In genomic region chr18:59039449-59039848, GRCh38 we compare ENCODE assay signal across 19 cellular contexts.
DNase-seq lines count a peak whose midpoint lies in the region; ATAC-seq lines count a peak whose summit lies in the region.
"Had no signal": no experiment of that assay in that cellular context is flagged by ENCODE, and none has a peak within 500 bp of the region (broad histone marks: within the 10 kb centered on the region; RNA-seq: fewer than 3 reads in every experiment).

No MANE protein-coding gene starts in this region.

- H4K8ac ChIP-seq in mesenchymal stem cell (ENCODE audit: low read length) = peak overlapping the region; percentile 9

- H3K4me3 Mint-ChIP-seq in activated naive CD4-positive, alpha-beta T cell treated with anti-CD3 and anti-CD28 coated beads for 36 hours = no peak overlapping the region
- H3K4me3 Mint-ChIP-seq in activated T-helper 17 cell treated with anti-CD3 and anti-CD28 coated beads, Interleukin-2, amount 50 U/mL, for 72 hours = peak overlapping the region; percentile 35
- no peak overlapping the region for H3K4me3 Mint-ChIP-seq in stimulated activated memory B cell treated with anti-CD40 and anti-IgM and Interleukin-4, amounts not matched to agents 10 μg/mL and 1 μg/mL and 100 μg/mL, for 72 hours
- H3K4me3 Mint-ChIP-seq: CD4-positive, CD25-positive, alpha-beta regulatory T cell had no signal

- H3K4me1 Mint-ChIP-seq in activated naive CD4-positive, alpha-beta T cell treated with anti-CD3 and anti-CD28 coated beads for 36 hours (ENCODE audit: low read depth) = peaks cover 18% of the 10 kb centered on the region
- H3K4me1 Mint-ChIP-seq in activated T-helper 17 cell treated with anti-CD3 and anti-CD28 coated beads, Interleukin-2, amount 50 U/mL, for 72 hours = peaks cover 18% of the 10 kb centered on the region
- peaks cover 24% of the 10 kb centered on the region for H3K4me1 Mint-ChIP-seq in stimulated activated memory B cell treated with anti-CD40 and anti-IgM and Interleukin-4, amounts not matched to agents 10 μg/mL and 1 μg/mL and 100 μg/mL, for 72 hours

- no peaks in the 10 kb centered on the region for H3K36me3 Mint-ChIP-seq in activated naive CD4-positive, alpha-beta T cell treated with anti-CD3 and anti-CD28 coated beads for 36 hours (ENCODE audit: low read depth)
- H3K36me3 Mint-ChIP-seq in activated T-helper 17 cell treated with anti-CD3 and anti-CD28 coated beads, Interleukin-2, amount 50 U/mL, for 72 hours (ENCODE audit: low read depth) = no peaks in the 10 kb centered on the region
- peaks cover 10% of the 10 kb centered on the region for H3K36me3 Mint-ChIP-seq in stimulated activated memory B cell treated with anti-CD40 and anti-IgM and Interleukin-4, amounts not matched to agents 10 μg/mL and 1 μg/mL and 100 μg/mL, for 72 hours
- H3K36me3 Mint-ChIP-seq: CD4-positive, CD25-positive, alpha-beta regulatory T cell had no signal

- CTCF ChIA-PET in activated naive CD4-positive, alpha-beta T cell treated with anti-CD3 and anti-CD28 coated beads for 36 hours (lab: Charles Lee) = interaction anchor here (1.2 kb wide), 1 partner anchor 258 kb away, joined by 4 read pairs; no protein-coding TSS in a partner anchor

- peaks cover 14% of the 10 kb centered on the region for H3K9me3 Mint-ChIP-seq in activated naive CD4-positive, alpha-beta T cell treated with anti-CD3 and anti-CD28 coated beads for 36 hours
- H3K9me3 Mint-ChIP-seq in activated T-helper 17 cell treated with anti-CD3 and anti-CD28 coated beads, Interleukin-2, amount 50 U/mL, for 72 hours = peaks cover 7% of the 10 kb centered on the region
- peaks cover 8% of the 10 kb centered on the region for H3K9me3 Mint-ChIP-seq in stimulated activated memory B cell treated with anti-CD40 and anti-IgM and Interleukin-4, amounts not matched to agents 10 μg/mL and 1 μg/mL and 100 μg/mL, for 72 hours

- H3K4me1 ChIP-seq in mesenchymal stem cell (ENCODE audit: control insufficient read depth, insufficient read depth, low read depth, low read length) = no peaks in the 10 kb centered on the region

- peaks cover 0 to 5% of the 10 kb centered on the region in 2 experiments for H3K27me3 ChIP-seq in mesenchymal stem cell (ENCODE audit: control insufficient read depth in 1 of 2, insufficient read depth in 1 of 2, low read length in 2 of 2)

- no peaks in the 10 kb centered on the region for H3K36me3 ChIP-seq in mesenchymal stem cell (ENCODE audit: control insufficient read depth in 1 of 2, insufficient read depth in 2 of 2, low read depth in 1 of 2, low read length in 2 of 2)

- peak overlapping the region; percentile 60 for H3K27ac Mint-ChIP-seq in activated naive CD4-positive, alpha-beta T cell treated with anti-CD3 and anti-CD28 coated beads for 36 hours
- H3K27ac Mint-ChIP-seq in activated T-helper 17 cell treated with anti-CD3 and anti-CD28 coated beads, Interleukin-2, amount 50 U/mL, for 72 hours = peak overlapping the region; percentile 85
- peak overlapping the region; percentile 47 for H3K27ac Mint-ChIP-seq in stimulated activated memory B cell treated with anti-CD40 and anti-IgM and Interleukin-4, amounts not matched to agents 10 μg/mL and 1 μg/mL and 100 μg/mL, for 72 hours
- H3K27ac Mint-ChIP-seq: CD4-positive, CD25-positive, alpha-beta regulatory T cell had no signal

- no peak overlapping the region for H2BK15ac ChIP-seq in mesenchymal stem cell (ENCODE audit: low read depth, poor library complexity, severe bottlenecking)

- no peak overlapping the region for H4K91ac ChIP-seq in mesenchymal stem cell (ENCODE audit: low read length)

- no peak overlapping the region for H3K18ac ChIP-seq in mesenchymal stem cell (ENCODE audit: low read depth in 1 of 2, low read length in 2 of 2)

- no peaks in the 10 kb centered on the region for H3K79me1 ChIP-seq in mesenchymal stem cell (replicated peaks; ENCODE audit: low read length, poor library complexity, severe bottlenecking)

- H3K9ac ChIP-seq in mesenchymal stem cell (ENCODE audit: low read length) = no peak overlapping the region

- H2AK5ac ChIP-seq in mesenchymal stem cell (ENCODE audit: low read length, severe bottlenecking) = no peak overlapping the region

- H3K4me3 ChIP-seq in mesenchymal stem cell (ENCODE audit: insufficient read depth in 1 of 2, low read depth in 1 of 2, low read length in 2 of 2) = no peak overlapping the region

- no peak overlapping the region for H3K27ac ChIP-seq in mesenchymal stem cell (ENCODE audit: low read length, poor library complexity, severe bottlenecking)

- 98% methylated on average over 6 of the region's 6 CpGs for WGBS in mesenchymal stem cell

- peaks cover 1% of the 10 kb centered on the region for H3K27me3 Mint-ChIP-seq in activated naive CD4-positive, alpha-beta T cell treated with anti-CD3 and anti-CD28 coated beads for 36 hours (ENCODE audit: low read depth)
- H3K27me3 Mint-ChIP-seq in activated T-helper 17 cell treated with anti-CD3 and anti-CD28 coated beads, Interleukin-2, amount 50 U/mL, for 72 hours = peaks cover 11% of the 10 kb centered on the region
- no peaks in the 10 kb centered on the region for H3K27me3 Mint-ChIP-seq in stimulated activated memory B cell treated with anti-CD40 and anti-IgM and Interleukin-4, amounts not matched to agents 10 μg/mL and 1 μg/mL and 100 μg/mL, for 72 hours

- intact Hi-C loops in activated naive CD4-positive, alpha-beta T cell treated with anti-CD3 and anti-CD28 coated beads for 36 hours (cut with micrococcal nuclease) = loop anchor here (5.0 kb wide), 1 partner anchor 497 kb away; no protein-coding TSS in a partner anchor

- H2BK120ac ChIP-seq in mesenchymal stem cell (ENCODE audit: low read depth, low read length) = no peak overlapping the region

- H3K14ac ChIP-seq in mesenchymal stem cell (ENCODE audit: low read length in 2 of 2) = no peak overlapping the region

- DNase-seq in activated naive CD4-positive, alpha-beta T cell treated with anti-CD3 and anti-CD28 coated beads for 36 hours = no peak
- no peak for DNase-seq in activated naive CD4-positive, alpha-beta T cell treated with Interleukin-2 at 50 U/mL for 16 hours
- DNase-seq in mesenchymal stem cell (no peak), NCI-H1930 (lab: John Stamatoyannopoulos, UW) (no peak), NCI-H2171 treated with DMSO at 0.1 percent for 48 hours (lab: John Stamatoyannopoulos, UW) (no peak)
- DNase-seq: CD4-positive, CD25-positive, alpha-beta regulatory T cell; EL; GF-D8; KG1; NCI-H1092; NCI-H1436 treated with DMSO at 0.1 percent for 48 hours; NCI-H2029; NCI-H345; NCI-H524; NCI-H774; NK-92 treated with Interleukin-12 subunit alpha and Interleukin-12 subunit beta, amount 100 ng/mL, for 24 hours; SIG-M5 had no signal

- H2BK5ac ChIP-seq in mesenchymal stem cell (ENCODE audit: low read depth, low read length, poor library complexity, severe bottlenecking) = no peak overlapping the region

- no peak for ATAC-seq in activated T-helper 17 cell treated with anti-CD3 and anti-CD28 coated beads, Interleukin-2, amount 50 U/mL, for 72 hours (replicated peaks)
- no peak for ATAC-seq in stimulated activated memory B cell treated with anti-CD40 and anti-IgM and Interleukin-4, amounts not matched to agents 10 μg/mL and 1 μg/mL and 100 μg/mL, for 72 hours

- H3K4ac ChIP-seq in mesenchymal stem cell (ENCODE audit: low read depth in 1 of 2, low read length in 2 of 2) = no peak overlapping the region

- H3K4me2 ChIP-seq in mesenchymal stem cell (ENCODE audit: low read length, poor library complexity, severe bottlenecking) = no peak overlapping the region

- no peaks in the 10 kb centered on the region for H3K9me3 ChIP-seq in mesenchymal stem cell (ENCODE audit: control insufficient read depth, low read length)

- H2BK12ac ChIP-seq in mesenchymal stem cell (ENCODE audit: low read length in 2 of 2) = no peak overlapping the region

- no peak overlapping the region for H2AFZ ChIP-seq in mesenchymal stem cell (ENCODE audit: low read depth, low read length)

- no peak overlapping the region for H3K23ac ChIP-seq in mesenchymal stem cell (ENCODE audit: low read length in 2 of 2)
